8 cellular contexts compared by ENCODE assay signal in genomic region chr4:56757821-56758400, GRCh38.
DNase-seq lines count a peak whose midpoint lies in the region; ATAC-seq lines count a peak whose summit lies in the region.

No MANE protein-coding gene starts in this region.

- H3K27ac ChIP-seq in angular gyrus (ENCODE audit: low read depth, low read length) = peak overlapping the region; percentile 55

- ATAC-seq in GM19395 (IDR thresholded peaks at IDR 0.05; ENCODE audit: unreplicated experiment) (peak; percentile 95), HG03457 (IDR thresholded peaks at IDR 0.05; ENCODE audit: unreplicated experiment) (peak; percentile 95), left colon (peak; percentile 47)

- intact Hi-C loops in left colon (cut with DNase I, micrococcal nuclease) = no loop called here

- DNase-seq in AG20443 (ENCODE audit: low spot score) = peak; percentile 89
- peak; percentile 13 to 82 (median 24) for DNase-seq in T-helper 1 cell
- peak; percentile 51 to 57 for DNase-seq in left colon
- DNase-seq in stimulated activated CD4-positive, alpha-beta T cell treated with anti-CD3 and anti-CD28 coated beads, TNF-alpha, amount 100 ng/mL, for 24 hours (ENCODE audit: low read depth in 3 of 3) = peak; percentile 53 to 74 (median 61)
- no peak for DNase-seq in NCI-H1417 treated with DMSO at 0.1 percent for 48 hours (lab: John Stamatoyannopoulos, UW)
